ENCODE assay signal across 1 cellular context in genomic region chr5:43465455-43465854, GRCh38. TPM values are rescaled to one million over a fixed set of nuclear protein-coding genes. Genes with fewer than 3 reads are reported as not detected.
"Had no signal": no experiment of that assay in that cellular context is flagged by ENCODE, and none has a peak within 500 bp of the region (broad histone marks: within the 10 kb centered on the region; RNA-seq: fewer than 3 reads in every experiment).

No MANE protein-coding gene starts in this region.

RNA-seq across cellular contexts. Expression of gene CCL28, which starts 53.3 kb away (rescaled TPM):
- total RNA-seq: G401 had no signal
